In the genomic region with DNA sequence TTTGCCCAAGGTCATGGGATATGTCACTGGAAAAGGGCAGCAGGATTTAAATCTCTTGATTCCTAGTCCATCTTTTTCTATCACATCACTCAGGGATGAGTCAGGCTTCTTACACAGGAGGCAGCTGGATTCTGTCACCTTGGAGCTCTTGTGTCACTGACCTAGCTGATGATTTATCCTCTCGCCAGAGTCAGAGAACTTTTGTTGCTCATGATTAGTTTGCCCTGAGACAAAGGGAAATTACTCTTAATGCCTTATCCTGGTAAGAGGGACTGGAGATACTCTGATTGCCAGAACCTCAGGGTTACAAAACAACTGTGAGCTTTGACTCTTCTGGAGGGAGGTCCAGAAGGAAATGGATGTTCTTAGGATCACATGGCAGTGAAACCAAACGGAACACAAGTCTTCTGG, we compare ENCODE assay signal across 9 cellular contexts. TPM values are rescaled to one million over a fixed set of nuclear protein-coding genes. Genes with fewer than 3 reads are reported as not detected.
DNase-seq lines count a peak whose midpoint lies in the region; ATAC-seq, FAIRE-seq and TF ChIP-seq lines count a peak whose summit lies in the region.
"Had no signal": no experiment of that assay in that cellular context is flagged by ENCODE, and none has a peak within 500 bp of the region (broad histone marks: within the 10 kb centered on the region; RNA-seq: fewer than 3 reads in every experiment).

No MANE protein-coding gene starts in this region.

- no peak overlapping the region for H3K4me2 ChIP-seq in OCI-LY7 (ENCODE audit: low read length)

- H3K27me3 ChIP-seq in bronchial epithelial cell (ENCODE audit: control insufficient read depth, insufficient read depth, low read length) = no peaks in the 10 kb centered on the region

- POLR2A ChIA-PET in OCI-LY7 (lab: Charles Lee) = interaction anchor here (0.6 to 1.5 kb wide), 2 partner anchors 10 to 314 kb away, joined by 3 to 5 read pairs; a partner anchor contains a TSS

- H3K36me3 ChIP-seq in bronchial epithelial cell (ENCODE audit: control insufficient read depth, insufficient read depth, low read length) (peaks cover 4% of the 10 kb centered on the region), OCI-LY7 (ENCODE audit: insufficient read depth, low read length) (peaks cover 77% of the 10 kb centered on the region)

- no peak overlapping the region for H2AFZ ChIP-seq in OCI-LY7 (ENCODE audit: low read length)

- H3K27ac ChIP-seq in 22Rv1 = peak overlapping the region; percentile 8; the same call in 1 of the 2 replicates
- no peak overlapping the region for H3K27ac ChIP-seq in OCI-LY7 (ENCODE audit: low read depth, low read length, poor library complexity, severe bottlenecking)

- no peak overlapping the region for H3K4me3 ChIP-seq in bronchial epithelial cell (ENCODE audit: low read depth, low read length)
- H3K4me3 ChIP-seq in OCI-LY7 (ENCODE audit: low read depth, low read length, poor library complexity, severe bottlenecking) = no peak overlapping the region

- H4K20me1 ChIP-seq in OCI-LY7 (ENCODE audit: insufficient read depth, low read length) = no peaks in the 10 kb centered on the region

- TF ChIP-seq CTCF in 22Rv1 (IDR thresholded peaks at IDR 0.05) = no peak
- no peak for TF ChIP-seq CTCF in bronchial epithelial cell (IDR thresholded peaks at IDR 0.05; ENCODE audit: insufficient read depth, low read length, severe bottlenecking)
- no peak for TF ChIP-seq CTCF in OCI-LY7 (conservative IDR thresholded peaks at IDR 0.05; ENCODE audit: low read length)

- H3K79me2 ChIP-seq in OCI-LY7 (ENCODE audit: insufficient read depth, low read depth, low read length) = no peaks in the 10 kb centered on the region

- no peaks in the 10 kb centered on the region for H3K9me3 ChIP-seq in OCI-LY7 (ENCODE audit: low read length)

- no peak for FAIRE-seq in bronchial epithelial cell (lab: Jason Lieb, UNC)

- intact Hi-C loops in OCI-LY7 (cut with micrococcal nuclease; ENCODE audit: unreplicated experiment) = no loop called here

- CTCF ChIA-PET in OCI-LY7 (lab: Charles Lee; ENCODE audit: unreplicated experiment) = no interaction called here

- DNase-seq in HK-2 (ENCODE audit: unreplicated experiment) (peak; percentile 36), bronchial epithelial cell (ENCODE audit: low read depth) (peak; percentile 84), kidney tubule cell (ENCODE audit: low spot score) (peak; percentile 92), NCI-H1092 treated with DMSO at 0.1 percent for 48 hours (lab: John Stamatoyannopoulos, UW) (no peak), OCI-LY7 (ENCODE audit: low spot score) (no peak)
- DNase-seq in central memory CD4-positive, alpha-beta T cell = no peak
- DNase-seq: stimulated activated CD4-positive, alpha-beta T cell treated with anti-CD3 and anti-CD28 coated beads, Interleukin-15, amount 100 ng/mL, for 24 hours had no signal

- no peak for ATAC-seq in HG03354 (IDR thresholded peaks at IDR 0.05; ENCODE audit: poor library complexity, severe bottlenecking, unreplicated experiment)

- H3K9me2 ChIP-seq in OCI-LY7 (ENCODE audit: insufficient read depth, low read length) = no peaks in the 10 kb centered on the region

- BruUV-seq in OCI-LY7 (replicated peaks; lab: Mats Ljungman, UMichigan) = no TSS peak

- H3K4me1 ChIP-seq in OCI-LY7 (ENCODE audit: insufficient read depth, low read length, poor library complexity, severe bottlenecking) = no peaks in the 10 kb centered on the region

RNA-seq across cellular contexts. Expression of a gene that starts 10.1 kb away (rescaled TPM):
- 92.3 and 102 TPM in 2 replicates for total RNA-seq in bronchial epithelial cell
- 153 and 171 TPM in 2 replicates for total RNA-seq in OCI-LY7 (2014; rRNA removed; shearing (Covaris generic))
- 95.4 and 104 TPM in 2 replicates for total RNA-seq in OCI-LY7 (2022)

RNA-seq across cellular contexts. Expression of a gene that starts 10.2 kb away (rescaled TPM):
- total RNA-seq in bronchial epithelial cell (10.3 and 14.5 TPM in 2 replicates), OCI-LY7 (2022) (35.0 and 35.5 TPM in 2 replicates)
- 11.2 and 12.3 TPM in 2 replicates for total RNA-seq in OCI-LY7 (2014; rRNA removed; shearing (Covaris generic))

Comparison
In these comparisons a context has a peak if more than half of its experiments do, and no peak if none do; other contexts are left out.
1. DNase-seq: peak in HK-2 (single experiment), bronchial epithelial cell (single experiment) and kidney tubule cell (single experiment); none in central memory CD4-positive, alpha-beta T cell (single experiment), NCI-H1092 treated with DMSO at 0.1 percent for 48 hours (single experiment) and OCI-LY7 (single experiment).